25 cellular contexts compared by ENCODE assay signal in genomic region chr12:108440736-108441135, GRCh38.
"Had no signal": no experiment of that assay in that cellular context is flagged by ENCODE, and none has a peak within 500 bp of the region (broad histone marks: within the 10 kb centered on the region; RNA-seq: fewer than 3 reads in every experiment).

No MANE protein-coding gene starts in this region.

- H3K27me3 ChIP-seq: stomach, testis, thyroid gland, transverse colon, upper lobe of left lung, vagina had no signal

- H3K4me3 ChIP-seq: left ventricle myocardium inferior, lung, pancreas, prostate gland, skin epidermis, stomach, testis, thyroid gland, transverse colon, upper lobe of left lung, vagina had no signal

- ATAC-seq: naive thymus-derived CD8-positive, alpha-beta T cell; pancreas; right cardiac atrium; sciatic nerve; stimulated activated naive B cell treated with anti-CD40 and anti-IgM and Interleukin-4, amounts not matched to agents 10 μg/mL and 1 μg/mL and 100 μg/mL, for 72 hours; stimulated activated naive CD8-positive, alpha-beta T cell treated with anti-CD3 and anti-CD28 coated beads, Interleukin-15, Interleukin-2, amounts not matched to agents 100 U/mL and 50 U/mL, for 24 hours had no signal

- H3K4me1 ChIP-seq: left ventricle myocardium inferior, pancreas, prostate gland, stomach, testis, thyroid gland, transverse colon, vagina had no signal

- FAIRE-seq: pancreas had no signal

- H3K27ac ChIP-seq: left ventricle myocardium inferior, pancreas, prostate gland, skin epidermis, stomach, testis, thyroid gland, transverse colon, upper lobe of left lung, vagina had no signal

- H3K36me3 ChIP-seq: left ventricle myocardium inferior, pancreas, prostate gland, stomach, thyroid gland, transverse colon, upper lobe of left lung, vagina had no signal

- DNase-seq: hippocampal formation; islet precursor cell; left ventricle myocardium inferior; naive thymus-derived CD8-positive, alpha-beta T cell; nucleus accumbens; pancreas; posterior cingulate gyrus; retina; right cardiac atrium; stimulated activated CD4-positive, alpha-beta T cell treated with anti-CD3 and anti-CD28 coated beads, Interleukin-12 subunit alpha, Interleukin-12 subunit beta, amount 100 ng/mL, for 4 hours; stimulated activated CD4-positive, alpha-beta T cell treated with anti-CD3 and anti-CD28 coated beads, Interleukin-15, amount 100 ng/mL, for 24 hours; stimulated activated CD4-positive, alpha-beta T cell treated with anti-CD3 and anti-CD28 coated beads, Interleukin-2, amount 100 ng/mL, for 24 hours; stimulated activated CD4-positive, alpha-beta T cell treated with anti-CD3 and anti-CD28 coated beads, Interleukin-4, amount 100 ng/mL, for 1 hour; stimulated activated naive B cell treated with anti-CD40 and anti-IgM and Interleukin-4, amounts not matched to agents 10 μg/mL and 1 μg/mL and 100 μg/mL, for 72 hours; stimulated activated naive CD8-positive, alpha-beta T cell treated with anti-CD3 and anti-CD28 coated beads, Interleukin-15, Interleukin-2, amounts not matched to agents 100 U/mL and 50 U/mL, for 24 hours; stomach; testis; thyroid gland; transverse colon; upper lobe of left lung had no signal

- H3K9me3 ChIP-seq: left ventricle myocardium inferior, pancreas, prostate gland, stomach, testis, thyroid gland, transverse colon, upper lobe of left lung, vagina had no signal
